ENCODE assay signal across 18 cellular contexts in the genomic region with DNA sequence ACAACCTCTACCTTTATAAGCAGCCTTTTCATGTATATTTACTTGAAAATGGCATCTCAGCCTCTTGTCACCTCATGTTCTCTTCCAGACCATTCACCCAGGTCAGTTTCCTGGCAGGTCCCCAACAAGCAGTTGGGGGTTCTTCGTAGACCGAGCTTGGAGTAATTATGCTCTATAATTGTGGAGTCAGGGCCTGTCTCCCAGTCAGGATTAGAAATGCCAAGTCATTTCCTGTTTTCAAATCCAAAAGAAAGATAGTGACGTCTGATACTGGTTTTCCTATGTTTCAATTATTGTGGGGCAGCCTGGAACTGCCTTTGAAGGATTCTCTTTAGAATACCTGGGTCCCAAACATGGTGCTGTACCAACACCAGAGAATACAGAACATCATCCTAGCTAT.
DNase-seq lines count a peak whose midpoint lies in the region; ATAC-seq, FAIRE-seq and TF ChIP-seq lines count a peak whose summit lies in the region.
"Had no signal": no experiment of that assay in that cellular context is flagged by ENCODE, and none has a peak within 500 bp of the region (broad histone marks: within the 10 kb centered on the region; RNA-seq: fewer than 3 reads in every experiment).

No MANE protein-coding gene starts in this region.

- H4K91ac ChIP-seq in H9 (ENCODE audit: insufficient read length, low read depth, low read length) = no peak overlapping the region

- no peak overlapping the region for H3T11ph ChIP-seq in H9 (ENCODE audit: low read length)

- H3K36me3 Mint-ChIP-seq in H9 (ENCODE audit: insufficient read depth in 1 of 3, low read depth in 3 of 3) = no peaks in the 10 kb centered on the region
- H3K36me3 Mint-ChIP-seq in astrocyte (ENCODE audit: low read depth, unreplicated experiment) = no peaks in the 10 kb centered on the region
- H3K36me3 Mint-ChIP-seq: activated naive CD8-positive, alpha-beta T cell treated with anti-CD3 and anti-CD28 coated beads for 36 hours had no signal

- H3K27ac ChIP-seq in H9 (ENCODE audit: insufficient read length, low read depth, low read length) (no peak overlapping the region), astrocyte (ENCODE audit: low read depth, low read length) (peak overlapping the region; percentile 32), foreskin keratinocyte (peak overlapping the region; percentile 53), substantia nigra (ENCODE audit: low read depth, low read length, poor library complexity, severe bottlenecking) (no peak overlapping the region)
- H3K27ac ChIP-seq: C4-2B, dorsolateral prefrontal cortex had no signal

- H3K4me3 ChIP-seq in astrocyte (ENCODE audit: insufficient read depth, low read depth, low read length) = no peak overlapping the region
- H3K4me3 ChIP-seq: dorsolateral prefrontal cortex had no signal

- H3K4me1 ChIP-seq in H9 (ENCODE audit: insufficient read depth, low read length) (no peaks in the 10 kb centered on the region), astrocyte (ENCODE audit: insufficient read depth, low read length) (peaks cover 8% of the 10 kb centered on the region), foreskin keratinocyte (no peaks in the 10 kb centered on the region)

- no peak overlapping the region for H4K5ac ChIP-seq in H9 (ENCODE audit: insufficient read length, low read depth, low read length)

- TF ChIP-seq CTCF in H9 (conservative IDR thresholded peaks at IDR 0.05) (no peak), astrocyte (IDR thresholded peaks at IDR 0.05; ENCODE audit: insufficient read depth, low read depth, low read length) (no peak), foreskin keratinocyte (conservative IDR thresholded peaks at IDR 0.05) (no peak)

- H3K18ac ChIP-seq in H9 (ENCODE audit: insufficient read length, low read depth, low read length) = no peak overlapping the region

- H2AFZ ChIP-seq in H9 (ENCODE audit: low read length) (peak overlapping the region; percentile 48), astrocyte (ENCODE audit: low read depth, low read length) (peak overlapping the region; percentile 73)

- H3K4me3 Mint-ChIP-seq in H9 (no peak overlapping the region), astrocyte (ENCODE audit: unreplicated experiment) (no peak overlapping the region)
- H3K4me3 Mint-ChIP-seq: activated naive CD8-positive, alpha-beta T cell treated with anti-CD3 and anti-CD28 coated beads for 36 hours; nephron progenitor cell had no signal

- H2BK15ac ChIP-seq in H9 (ENCODE audit: low read depth, low read length) = no peak overlapping the region

- H4K20me1 ChIP-seq in H9 (ENCODE audit: control insufficient read depth, insufficient read depth, insufficient read length) = no peaks in the 10 kb centered on the region
- H4K20me1 ChIP-seq in astrocyte (ENCODE audit: insufficient read depth, low read length) = no peaks in the 10 kb centered on the region

- H3K9me3 ChIP-seq in H9 (ENCODE audit: control insufficient read depth, low read depth, low read length) (no peaks in the 10 kb centered on the region), astrocyte (ENCODE audit: insufficient read depth, low read depth, low read length) (no peaks in the 10 kb centered on the region)

- peaks cover 5% of the 10 kb centered on the region in 2 experiments for H3K4me1 Mint-ChIP-seq in H9
- peaks cover 6% of the 10 kb centered on the region for H3K4me1 Mint-ChIP-seq in astrocyte (ENCODE audit: low read depth, unreplicated experiment)

- H3K27me3 Mint-ChIP-seq in H9 (ENCODE audit: low read depth) (no peaks in the 10 kb centered on the region), astrocyte (ENCODE audit: low read depth, unreplicated experiment) (no peaks in the 10 kb centered on the region)

- no peak for ATAC-seq in foreskin keratinocyte
- ATAC-seq: left colon had no signal

- H2AK5ac ChIP-seq in H9 (ENCODE audit: insufficient read length, low read length) = no peak overlapping the region

- no peak overlapping the region for H4K8ac ChIP-seq in H9 (replicated peaks; ENCODE audit: insufficient read length, low read depth, low read length)

- intact Hi-C loops in posterior vena cava (cut with DNase I) = no loop called here

- no peak overlapping the region for H3K4ac ChIP-seq in H9 (ENCODE audit: low read depth, low read length)

- H3K9me3 Mint-ChIP-seq in H9 (no peaks in the 10 kb centered on the region), astrocyte (ENCODE audit: unreplicated experiment) (no peaks in the 10 kb centered on the region)
- H3K9me3 Mint-ChIP-seq: activated naive CD8-positive, alpha-beta T cell treated with anti-CD3 and anti-CD28 coated beads for 36 hours; nephron progenitor cell had no signal

- no peak overlapping the region for H2BK5ac ChIP-seq in H9 (ENCODE audit: insufficient read length, low read length)

- no peak overlapping the region for H2BK120ac ChIP-seq in H9 (ENCODE audit: low read depth, low read length, poor library complexity, severe bottlenecking)

- H3K36me3 ChIP-seq in astrocyte (ENCODE audit: insufficient read depth, low read length) = no peaks in the 10 kb centered on the region

- H3K4me2 ChIP-seq in H9 (ENCODE audit: insufficient read depth, insufficient read length, low read length) (no peak overlapping the region), astrocyte (ENCODE audit: low read length) (peak overlapping the region; percentile 10)

- H3K56ac ChIP-seq in H9 (ENCODE audit: insufficient read length, low read depth, low read length) = no peak overlapping the region

- no peaks in the 10 kb centered on the region for H3K23me2 ChIP-seq in H9 (ENCODE audit: insufficient read length, low read depth, low read length, poor library complexity, severe bottlenecking)

- peak overlapping the region in 1 of 3 experiments; percentile 40; a peak in 1 of 7 replicates for H3K27ac Mint-ChIP-seq in H9
- peak overlapping the region; percentile 89 for H3K27ac Mint-ChIP-seq in astrocyte (ENCODE audit: unreplicated experiment)
- H3K27ac Mint-ChIP-seq: activated naive CD8-positive, alpha-beta T cell treated with anti-CD3 and anti-CD28 coated beads for 36 hours; nephron progenitor cell had no signal

- H3K79me1 ChIP-seq in H9 (ENCODE audit: insufficient read depth, low read depth, low read length, poor library complexity, severe bottlenecking) = no peaks in the 10 kb centered on the region

- H3K9ac ChIP-seq in H9 (ENCODE audit: extremely low read depth, insufficient read length, low read length) (no peak overlapping the region), astrocyte (ENCODE audit: low read length) (peak overlapping the region; percentile 24)

- WGBS in H9 (ENCODE audit: extremely low coverage, insufficient read length, low lambda C conversion rate) = no CpG with 5 or more reads among the region's 3 CpGs

- H3K27me3 ChIP-seq in H9 (ENCODE audit: insufficient read depth, low read length) = no peaks in the 10 kb centered on the region
- no peaks in the 10 kb centered on the region for H3K27me3 ChIP-seq in astrocyte (ENCODE audit: insufficient read depth, low read length)
- H3K27me3 ChIP-seq in foreskin keratinocyte = no peaks in the 10 kb centered on the region

- no peak overlapping the region for H2BK20ac ChIP-seq in H9 (ENCODE audit: low read depth, low read length, poor library complexity, severe bottlenecking)

- no peak for FAIRE-seq in astrocyte (lab: Jason Lieb, UNC)
- FAIRE-seq in HTR-8/SVneo (lab: Jason Lieb, UNC) = no peak
- FAIRE-seq: small intestine, TTC549 had no signal

- no peaks in the 10 kb centered on the region for H3K79me2 ChIP-seq in H9 (ENCODE audit: insufficient read depth, low read length)
- H3K79me2 ChIP-seq in astrocyte (ENCODE audit: insufficient read depth, low read length) = no peaks in the 10 kb centered on the region

- DNase-seq in AG08395 (ENCODE audit: low spot score) (peak; percentile 12), H9 (no peak), astrocyte (ENCODE audit: low read depth) (peak; percentile 42), foreskin keratinocyte (peak in 1 of 2 donors; percentile 25), HTR-8/SVneo (ENCODE audit: insufficient read length, low spot score) (no peak), substantia nigra (lab: John Stamatoyannopoulos, UW) (no peak), posterior vena cava (ENCODE audit: low spot score) (no peak), cerebellar cortex (ENCODE audit: low spot score) (no peak)
- DNase-seq: activated naive CD8-positive, alpha-beta T cell treated with anti-CD3 and anti-CD28 coated beads for 36 hours; dorsolateral prefrontal cortex; head of caudate nucleus; left colon; NCI-H2227 treated with DMSO at 0.1 percent for 48 hours; nephron progenitor cell; RPMI8226; small intestine had no signal

- no peak overlapping the region for H2BK12ac ChIP-seq in H9 (ENCODE audit: insufficient read length, low read depth, low read length)

- no peak overlapping the region for H3K23ac ChIP-seq in H9 (ENCODE audit: insufficient read length, low read depth, low read length)

- H3K14ac ChIP-seq in H9 (ENCODE audit: insufficient read depth, low read length) = no peak overlapping the region

Comparison
In these comparisons a context has a peak if more than half of its experiments do, and no peak if none do; other contexts are left out.
1. DNase-seq: peak in AG08395 (single experiment) and astrocyte (single experiment); none in H9 (single experiment), HTR-8/SVneo (single experiment), substantia nigra (0 of 49), posterior vena cava (single experiment) and cerebellar cortex (single experiment).
2. H3K27ac ChIP-seq: peak in astrocyte (single experiment) and foreskin keratinocyte (single experiment); none in H9 (single experiment) and substantia nigra (single experiment).